In the genomic region with DNA sequence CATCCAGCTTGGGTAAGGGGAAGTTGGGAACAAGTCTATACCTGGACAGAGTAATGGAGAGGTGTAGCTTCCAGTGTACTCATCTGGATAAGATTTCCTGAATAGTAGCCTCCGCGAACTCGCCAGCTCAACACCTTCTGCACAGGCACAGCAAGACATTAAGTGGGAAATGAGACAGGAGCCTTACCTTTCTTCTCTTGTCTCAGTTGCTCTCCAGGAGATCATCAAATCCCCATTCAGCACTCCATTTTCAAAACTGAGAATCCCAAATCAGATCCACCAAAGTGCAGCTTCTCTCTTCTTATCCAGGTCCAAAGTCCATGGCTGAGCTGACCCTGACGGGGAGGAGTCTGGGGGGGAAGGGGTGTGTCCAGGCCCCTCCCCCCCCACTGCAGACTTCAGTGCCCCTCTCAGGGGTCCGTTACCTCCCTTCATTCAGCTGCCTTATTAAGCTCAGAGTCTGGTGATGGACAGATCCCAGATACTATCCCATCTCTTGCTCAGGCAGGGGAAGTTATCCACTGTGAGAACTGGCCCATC, we compare ENCODE assay signal across 8 cellular contexts.
DNase-seq lines count a peak whose midpoint lies in the region; ATAC-seq lines count a peak whose summit lies in the region.

No MANE protein-coding gene starts in this region.

- peaks cover 43% of the 10 kb centered on the region for H3K4me1 ChIP-seq in HUES6 (ENCODE audit: control insufficient read depth, insufficient read depth, low read length)

- no peaks in the 10 kb centered on the region for H3K27me3 ChIP-seq in HUES6 (ENCODE audit: control insufficient read depth, insufficient read depth, low read length)

- H3K4me3 ChIP-seq in HUES6 (ENCODE audit: low read depth, low read length) (peak overlapping the region; percentile 86), iPS-18c (ENCODE audit: insufficient read depth, low read depth, low read length) (peak overlapping the region; percentile 59)

- peak; percentile 54 for DNase-seq in activated CD8-positive, alpha-beta memory T cell treated with anti-CD3 and anti-CD28 coated beads for 24 hours
- DNase-seq in stimulated activated naive CD8-positive, alpha-beta T cell treated with anti-CD3 and anti-CD28 coated beads, Interleukin-15, Interleukin-2, amounts not matched to agents 100 U/mL and 50 U/mL, for 24 hours = peak; percentile 8
- no peak for DNase-seq in superior temporal gyrus (ENCODE audit: extremely low spot score)
- DNase-seq in NK-92 (lab: John Stamatoyannopoulos, UW; ENCODE audit: unreplicated experiment) = no peak
- no peak for DNase-seq in NAMALWA (ENCODE audit: low spot score)

- no peak for ATAC-seq in stimulated activated naive CD8-positive, alpha-beta T cell treated with anti-CD3 and anti-CD28 coated beads, Interleukin-15, Interleukin-2, amounts not matched to agents 100 U/mL and 50 U/mL, for 24 hours
- no peak for ATAC-seq in GM19328 (IDR thresholded peaks at IDR 0.05; ENCODE audit: unreplicated experiment)

- peaks cover 10% of the 10 kb centered on the region for H3K36me3 ChIP-seq in HUES6 (ENCODE audit: control insufficient read depth, insufficient read depth, low read length)

- H3K9ac ChIP-seq in HUES6 (ENCODE audit: low read length) = no peak overlapping the region

- no peaks in the 10 kb centered on the region for H3K9me3 ChIP-seq in HUES6 (ENCODE audit: control insufficient read depth, insufficient read depth, low read depth, low read length)
- H3K9me3 ChIP-seq in iPS-18c (ENCODE audit: control insufficient read depth, insufficient read depth, low read length) = no peaks in the 10 kb centered on the region

- H3K27ac ChIP-seq in HUES6 (ENCODE audit: low read depth, low read length) = no peak overlapping the region

Comparison
In these comparisons a context has a peak if more than half of its experiments do, and no peak if none do; other contexts are left out.
1. DNase-seq: peak in activated CD8-positive, alpha-beta memory T cell treated with anti-CD3 and anti-CD28 coated beads for 24 hours (single experiment) and stimulated activated naive CD8-positive, alpha-beta T cell treated with anti-CD3 and anti-CD28 coated beads, Interleukin-15, Interleukin-2, amounts not matched to agents 100 U/mL and 50 U/mL, for 24 hours (single experiment); none in superior temporal gyrus (single experiment), NK-92 (single experiment) and NAMALWA (single experiment).